10 cellular contexts compared by ENCODE assay signal in the genomic region with DNA sequence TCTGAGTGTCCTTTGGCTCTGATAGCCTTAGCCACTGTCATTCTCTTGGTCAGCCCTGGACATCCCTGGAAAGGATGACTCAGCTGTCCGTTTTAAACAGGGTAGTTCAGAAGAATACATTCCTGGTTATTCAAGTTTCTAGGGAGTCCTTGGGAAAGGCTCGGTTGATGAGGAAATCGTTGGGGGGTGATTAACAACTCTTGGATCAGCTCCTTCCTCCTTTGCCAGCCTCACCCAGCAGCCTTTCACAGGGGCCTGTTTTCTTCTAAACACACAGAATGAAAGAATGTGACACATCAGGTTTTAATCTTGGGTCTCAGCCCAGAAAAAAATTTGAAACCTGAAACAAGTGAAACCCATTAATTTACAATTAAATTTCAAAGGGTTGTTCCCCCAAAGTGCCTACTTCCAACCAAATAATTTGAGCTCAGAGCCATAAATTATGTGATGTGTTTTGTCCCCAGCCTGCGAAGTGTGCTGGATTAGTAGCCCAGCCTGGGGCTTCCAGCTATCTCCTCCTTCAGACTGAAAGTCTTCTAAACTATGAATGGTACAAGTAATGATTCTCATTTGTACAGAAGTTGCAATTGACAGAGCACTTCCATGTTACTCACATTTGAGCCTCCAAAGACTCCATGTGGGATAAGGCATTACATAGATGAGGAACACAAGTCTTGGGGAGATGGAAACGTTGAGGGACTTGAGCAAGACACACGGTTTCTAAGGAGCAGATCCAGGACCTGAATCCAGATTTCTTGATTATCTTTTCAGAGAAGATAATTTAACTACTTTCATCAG. TPM values are rescaled to one million over a fixed set of nuclear protein-coding genes. Genes with fewer than 3 reads are reported as not detected.
DNase-seq lines count a peak whose midpoint lies in the region; ATAC-seq and TF ChIP-seq lines count a peak whose summit lies in the region.
"Had no signal": no experiment of that assay in that cellular context is flagged by ENCODE, and none has a peak within 500 bp of the region (broad histone marks: within the 10 kb centered on the region; RNA-seq: fewer than 3 reads in every experiment).

No MANE protein-coding gene starts in this region.

- DNase-seq in HS-5 (ENCODE audit: low read depth) (peak; percentile 96), MCF 10A (ENCODE audit: unreplicated experiment) (peak; percentile 91), kidney glomerular epithelial cell (lab: John Stamatoyannopoulos, UW) (peak; percentile 18), upper lobe of right lung (no peak), cardiac septum (ENCODE audit: low spot score) (no peak)
- DNase-seq in activated T-cell treated with anti-CD3 and anti-CD28 coated beads, Interleukin-2, amount 50 U/mL, for 48 hours = no peak
- DNase-seq: activated CD4-positive, CD25-positive, alpha-beta regulatory T cell; NCI-H345 had no signal

- no TSS peak for BruUV-seq in MCF 10A (replicated peaks; lab: Mats Ljungman, UMichigan)

- H3K4me3 Mint-ChIP-seq in MCF 10A (ENCODE audit: unreplicated experiment) = no peak overlapping the region
- H3K4me3 Mint-ChIP-seq: stimulated activated memory B cell treated with anti-CD40 and anti-IgM and Interleukin-4, amounts not matched to agents 10 μg/mL and 1 μg/mL and 100 μg/mL, for 72 hours had no signal

- H3K27ac ChIP-seq in upper lobe of right lung = no peak overlapping the region

- peak; percentile 9 for ATAC-seq in upper lobe of right lung
- ATAC-seq in GM19328 (IDR thresholded peaks at IDR 0.05; ENCODE audit: unreplicated experiment) = no peak
- ATAC-seq: stimulated activated memory B cell treated with anti-CD40 and anti-IgM and Interleukin-4, amounts not matched to agents 10 μg/mL and 1 μg/mL and 100 μg/mL, for 72 hours had no signal

- no peaks in the 10 kb centered on the region for H3K27me3 ChIP-seq in upper lobe of right lung

- TF ChIP-seq CTCF in MCF 10A (IDR thresholded peaks at IDR 0.05; ENCODE audit: unreplicated experiment) = no peak
- TF ChIP-seq CTCF in upper lobe of right lung (IDR thresholded peaks at IDR 0.05) = no peak

- no peaks in the 10 kb centered on the region for H3K4me1 ChIP-seq in upper lobe of right lung

- no peaks in the 10 kb centered on the region for H3K36me3 Mint-ChIP-seq in MCF 10A (ENCODE audit: insufficient read depth, unreplicated experiment)
- H3K36me3 Mint-ChIP-seq: stimulated activated memory B cell treated with anti-CD40 and anti-IgM and Interleukin-4, amounts not matched to agents 10 μg/mL and 1 μg/mL and 100 μg/mL, for 72 hours had no signal

- peaks cover 47% of the 10 kb centered on the region for H3K27me3 Mint-ChIP-seq in MCF 10A (ENCODE audit: insufficient read depth, unreplicated experiment)
- H3K27me3 Mint-ChIP-seq: stimulated activated memory B cell treated with anti-CD40 and anti-IgM and Interleukin-4, amounts not matched to agents 10 μg/mL and 1 μg/mL and 100 μg/mL, for 72 hours had no signal

- H3K9me3 Mint-ChIP-seq in MCF 10A (ENCODE audit: unreplicated experiment) = no peaks in the 10 kb centered on the region
- H3K9me3 Mint-ChIP-seq: stimulated activated memory B cell treated with anti-CD40 and anti-IgM and Interleukin-4, amounts not matched to agents 10 μg/mL and 1 μg/mL and 100 μg/mL, for 72 hours had no signal

- POLR2A ChIA-PET in MCF 10A (lab: Yijun Ruan, JAX) = interaction anchor here (1.7 kb wide), 1 partner anchor 22 kb away, joined by 5 read pairs; no protein-coding TSS in a partner anchor

- H3K4me3 ChIP-seq in upper lobe of right lung = no peak overlapping the region

- no peaks in the 10 kb centered on the region for H3K36me3 ChIP-seq in upper lobe of right lung

- no peaks in the 10 kb centered on the region for H3K9me3 ChIP-seq in upper lobe of right lung

- CTCF ChIA-PET in MCF 10A (lab: Yijun Ruan, JAX) = interaction anchor here (0.6 to 13.5 kb wide), 14 partner anchors 8 to 1488 kb away, joined by 3 to 464 read pairs (median 3); no protein-coding TSS in a partner anchor

- intact Hi-C loops in MCF 10A (cut with micrococcal nuclease) = loop anchor here (5.0 to 10.0 kb wide), 2 partner anchors 162 to 665 kb away; a partner anchor contains a TSS
- intact Hi-C loops in upper lobe of right lung (cut with DNase I) = loop anchor here (10.0 kb wide), 1 partner anchor 475 kb away; no protein-coding TSS in a partner anchor
- intact Hi-C loops in cardiac septum (cut with DNase I) = loop anchor here (5.0 to 10.0 kb wide), 2 partner anchors 87 to 185 kb away; no protein-coding TSS in a partner anchor

- H3K27ac Mint-ChIP-seq in MCF 10A (ENCODE audit: low read depth, unreplicated experiment) = no peak overlapping the region
- H3K27ac Mint-ChIP-seq: stimulated activated memory B cell treated with anti-CD40 and anti-IgM and Interleukin-4, amounts not matched to agents 10 μg/mL and 1 μg/mL and 100 μg/mL, for 72 hours had no signal

- H3K4me1 Mint-ChIP-seq in MCF 10A (ENCODE audit: insufficient read depth, unreplicated experiment) = peaks cover 21% of the 10 kb centered on the region

RNA-seq across cellular contexts. Expression of a gene that starts 19.3 kb away (rescaled TPM):
- total RNA-seq in MCF 10A (2022) = not detected in 2 replicates
- total RNA-seq in upper lobe of right lung = not detected
- total RNA-seq in cardiac septum = not detected

RNA-seq across cellular contexts. Expression of a gene that starts 37.1 kb away (rescaled TPM):
- total RNA-seq in MCF 10A (2022) (8.3 and 12.2 TPM in 2 replicates), upper lobe of right lung (12.2 TPM), cardiac septum (7.8 TPM)

Comparison
In these comparisons a context has a peak if more than half of its experiments do, and no peak if none do; other contexts are left out.
1. DNase-seq: peak in HS-5 (single experiment), MCF 10A (single experiment) and kidney glomerular epithelial cell (single experiment); none in upper lobe of right lung (single experiment), cardiac septum (single experiment) and activated T-cell treated with anti-CD3 and anti-CD28 coated beads, Interleukin-2, amount 50 U/mL, for 48 hours (0 of 2).